ENCODE assay signal across 10 cellular contexts in the genomic region with DNA sequence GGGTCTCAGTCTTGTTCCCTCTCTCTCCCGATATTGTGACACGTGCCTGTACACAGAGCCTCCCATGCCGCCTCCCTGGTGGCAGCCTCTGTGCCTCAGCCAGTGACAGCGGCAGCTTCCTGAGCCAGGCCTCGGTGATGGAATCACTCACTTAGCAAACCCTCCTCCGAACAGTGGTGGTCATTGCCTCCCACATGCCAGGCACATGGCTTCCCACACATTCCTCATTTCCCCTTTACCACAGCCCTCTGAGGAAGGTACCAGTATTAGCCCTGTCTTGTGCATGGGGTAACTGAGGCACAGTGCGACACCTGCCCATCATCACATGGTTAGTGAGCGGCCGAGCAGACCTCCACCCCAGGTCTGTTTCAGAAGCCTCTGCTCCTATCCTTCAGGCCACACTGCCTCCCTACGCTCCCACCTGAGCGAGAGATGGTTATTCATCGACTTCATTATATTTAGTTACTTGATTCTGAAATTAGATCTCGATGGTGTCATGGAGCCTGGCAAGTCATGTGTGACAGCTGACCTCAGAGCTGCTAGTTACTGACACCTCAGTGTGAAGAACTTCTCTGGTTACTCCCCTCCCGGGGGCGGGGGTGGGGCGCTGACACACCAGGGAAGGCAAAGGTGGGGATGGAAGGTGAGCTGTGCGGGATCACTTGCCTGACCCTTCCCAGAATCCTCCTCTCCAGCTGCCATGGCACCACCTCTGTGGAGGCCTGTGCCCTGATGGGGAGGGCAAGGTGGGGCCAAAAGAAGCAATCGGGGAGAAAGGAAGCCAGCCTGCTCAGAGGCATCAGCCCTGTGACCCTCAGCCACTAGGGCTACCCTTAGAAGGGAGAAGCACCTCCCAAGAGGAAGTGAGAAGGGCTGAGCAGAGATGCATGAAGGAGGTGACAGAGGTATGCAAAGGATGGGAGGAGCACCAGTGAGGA. TPM values are rescaled to one million over a fixed set of nuclear protein-coding genes. Genes with fewer than 3 reads are reported as not detected.
A peak's percentile ranks its signal among the peaks of the same experiment; 100 is the strongest.
DNase-seq lines count a peak whose midpoint lies in the region; ATAC-seq, FAIRE-seq and TF ChIP-seq lines count a peak whose summit lies in the region.
"Had no signal": no experiment of that assay in that cellular context is flagged by ENCODE, and none has a peak within 500 bp of the region (broad histone marks: within the 10 kb centered on the region; RNA-seq: fewer than 3 reads in every experiment).

No MANE protein-coding gene starts in this region.

- no peak for TF ChIP-seq POLR2A in H54 (IDR thresholded peaks at IDR 0.05; ENCODE audit: low read depth, low read length)

- no peak overlapping the region for H3K4me3 Mint-ChIP-seq in naive thymus-derived CD4-positive, alpha-beta T cell

- no peaks in the 10 kb centered on the region for H3K9me3 ChIP-seq in naive thymus-derived CD4-positive, alpha-beta T cell (ENCODE audit: control insufficient read depth in 2 of 3, low read length in 3 of 3)

- POLR2A ChIA-PET in naive thymus-derived CD4-positive, alpha-beta T cell (lab: Charles Lee): no interaction called here

- H3K4me1 ChIP-seq in naive thymus-derived CD4-positive, alpha-beta T cell (ENCODE audit: control insufficient read depth in 2 of 2, insufficient read depth in 2 of 2, low read length in 2 of 2): no peaks in the 10 kb centered on the region

- CTCF ChIA-PET in naive thymus-derived CD4-positive, alpha-beta T cell (lab: Charles Lee): no interaction called here

- no peaks in the 10 kb centered on the region for H3K27me3 ChIP-seq in naive thymus-derived CD4-positive, alpha-beta T cell (ENCODE audit: control insufficient read depth in 2 of 2, insufficient read depth in 2 of 2, low read length in 2 of 2)

- H3K9me3 Mint-ChIP-seq in naive thymus-derived CD4-positive, alpha-beta T cell: no peaks in the 10 kb centered on the region
- H3K9me3 Mint-ChIP-seq: naive thymus-derived CD8-positive, alpha-beta T cell had no signal

- H3K36me3 ChIP-seq in naive thymus-derived CD4-positive, alpha-beta T cell (ENCODE audit: control insufficient read depth in 2 of 3, insufficient read depth in 3 of 3, low read length in 3 of 3): no peaks in the 10 kb centered on the region

- peaks cover 0 to 3% (median 0%) of the 10 kb centered on the region in 7 donors for H3K4me1 Mint-ChIP-seq in naive thymus-derived CD4-positive, alpha-beta T cell

- peaks cover 0 to 9% (median 2%) of the 10 kb centered on the region in 5 donors for H3K27me3 Mint-ChIP-seq in naive thymus-derived CD4-positive, alpha-beta T cell

- no peak for FAIRE-seq in H54 (lab: Jason Lieb, UNC)

- no peak overlapping the region for H3K27ac ChIP-seq in naive thymus-derived CD4-positive, alpha-beta T cell (ENCODE audit: low read depth, low read length)
- H3K27ac ChIP-seq: HL-60 had no signal

- no peak overlapping the region for H3K4me3 ChIP-seq in naive thymus-derived CD4-positive, alpha-beta T cell (ENCODE audit: low read length)

- ATAC-seq in GM18861 (IDR thresholded peaks at IDR 0.05; ENCODE audit: unreplicated experiment) (peak; percentile 66), GM21723 (IDR thresholded peaks at IDR 0.05; ENCODE audit: unreplicated experiment) (peak; percentile 80)
- peak; percentile 39 for ATAC-seq in naive thymus-derived CD4-positive, alpha-beta T cell

- H3K36me3 Mint-ChIP-seq in naive thymus-derived CD4-positive, alpha-beta T cell: peaks cover 0 to 4% (median 0%) of the 10 kb centered on the region in 5 donors
- H3K36me3 Mint-ChIP-seq: naive thymus-derived CD8-positive, alpha-beta T cell had no signal

- no peak overlapping the region for H3K27ac Mint-ChIP-seq in naive thymus-derived CD4-positive, alpha-beta T cell

- DNase-seq in NCI-H2029 (lab: John Stamatoyannopoulos, UW) (peak; percentile 92), OCI-M2 (lab: John Stamatoyannopoulos, UW; ENCODE audit: unreplicated experiment) (no peak), cortex of kidney (lab: John Stamatoyannopoulos, UW) (no peak), NCI-H1930 (lab: John Stamatoyannopoulos, UW) (no peak), H54 (ENCODE audit: insufficient read length, low spot score) (no peak)
- no peak for DNase-seq in naive thymus-derived CD4-positive, alpha-beta T cell
- DNase-seq: naive thymus-derived CD8-positive, alpha-beta T cell had no signal

- intact Hi-C loops in naive thymus-derived CD4-positive, alpha-beta T cell (cut with micrococcal nuclease): no loop called here

RNA-seq across cellular contexts. Expression of a gene that starts 17.9 kb away (rescaled TPM):
- 10 to 100 TPM in 3 of 5 experiments, under 1 TPM in 2; 0.08 to 17.8 (median 12.5) TPM for total RNA-seq in naive thymus-derived CD4-positive, alpha-beta T cell
- 1 to 10 TPM in 1 of 2 donors, under 1 TPM in 1; 0.70 to 1.1 TPM for polyA plus RNA-seq in naive thymus-derived CD4-positive, alpha-beta T cell
